ENCODE assay signal across 1 cellular context in the genomic region with DNA sequence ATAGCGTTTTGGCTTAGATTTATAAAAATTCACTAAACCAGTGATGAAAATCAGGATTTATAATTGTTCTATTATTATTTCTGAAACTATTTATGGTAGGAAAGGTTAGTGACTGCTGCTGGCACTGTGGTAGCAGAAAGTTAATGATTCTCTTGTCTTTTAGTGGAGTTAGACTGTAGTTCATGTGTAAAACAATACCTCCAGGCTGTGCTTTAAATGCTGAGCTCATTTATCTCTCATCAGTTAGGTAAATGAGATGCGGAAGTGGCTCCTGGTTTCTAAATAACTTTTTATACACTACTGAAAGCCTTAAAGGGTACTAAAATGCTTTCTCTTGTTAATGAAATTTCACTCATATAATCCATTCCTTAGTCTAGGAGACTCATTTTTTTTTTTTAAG.
TF ChIP-seq lines count a peak whose summit lies in the region.

No MANE protein-coding gene starts in this region.

TF ChIP-seq in GM12878, 131 proteins besides CTCF, POLR2A, EP300 and RAD21 (continued from another document):
- TF ChIP-seq, protein P1, sequence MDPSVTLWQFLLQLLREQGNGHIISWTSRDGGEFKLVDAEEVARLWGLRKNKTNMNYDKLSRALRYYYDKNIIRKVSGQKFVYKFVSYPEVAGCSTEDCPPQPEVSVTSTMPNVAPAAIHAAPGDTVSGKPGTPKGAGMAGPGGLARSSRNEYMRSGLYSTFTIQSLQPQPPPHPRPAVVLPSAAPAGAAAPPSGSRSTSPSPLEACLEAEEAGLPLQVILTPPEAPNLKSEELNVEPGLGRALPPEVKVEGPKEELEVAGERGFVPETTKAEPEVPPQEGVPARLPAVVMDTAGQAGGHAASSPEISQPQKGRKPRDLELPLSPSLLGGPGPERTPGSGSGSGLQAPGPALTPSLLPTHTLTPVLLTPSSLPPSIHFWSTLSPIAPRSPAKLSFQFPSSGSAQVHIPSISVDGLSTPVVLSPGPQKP (IDR thresholded peaks at IDR 0.05; ENCODE audit: low read depth, low read length) = no peak
- TF ChIP-seq MXI1 (IDR thresholded peaks at IDR 0.05; ENCODE audit: low read depth, low read length) (no peak), BCL11A (IDR thresholded peaks at IDR 0.05; ENCODE audit: low read depth, low read length) (no peak), CBFB (IDR thresholded peaks at IDR 0.05; ENCODE audit: low read depth) (no peak), CREM (IDR thresholded peaks at IDR 0.05; ENCODE audit: low read depth) (no peak), NFXL1 (IDR thresholded peaks at IDR 0.05; ENCODE audit: borderline replicate concordance) (no peak), NBN (IDR thresholded peaks at IDR 0.05) (no peak), MTA3 (IDR thresholded peaks at IDR 0.05; ENCODE audit: borderline replicate concordance, low read length) (no peak)
- TF ChIP-seq, protein P2, sequence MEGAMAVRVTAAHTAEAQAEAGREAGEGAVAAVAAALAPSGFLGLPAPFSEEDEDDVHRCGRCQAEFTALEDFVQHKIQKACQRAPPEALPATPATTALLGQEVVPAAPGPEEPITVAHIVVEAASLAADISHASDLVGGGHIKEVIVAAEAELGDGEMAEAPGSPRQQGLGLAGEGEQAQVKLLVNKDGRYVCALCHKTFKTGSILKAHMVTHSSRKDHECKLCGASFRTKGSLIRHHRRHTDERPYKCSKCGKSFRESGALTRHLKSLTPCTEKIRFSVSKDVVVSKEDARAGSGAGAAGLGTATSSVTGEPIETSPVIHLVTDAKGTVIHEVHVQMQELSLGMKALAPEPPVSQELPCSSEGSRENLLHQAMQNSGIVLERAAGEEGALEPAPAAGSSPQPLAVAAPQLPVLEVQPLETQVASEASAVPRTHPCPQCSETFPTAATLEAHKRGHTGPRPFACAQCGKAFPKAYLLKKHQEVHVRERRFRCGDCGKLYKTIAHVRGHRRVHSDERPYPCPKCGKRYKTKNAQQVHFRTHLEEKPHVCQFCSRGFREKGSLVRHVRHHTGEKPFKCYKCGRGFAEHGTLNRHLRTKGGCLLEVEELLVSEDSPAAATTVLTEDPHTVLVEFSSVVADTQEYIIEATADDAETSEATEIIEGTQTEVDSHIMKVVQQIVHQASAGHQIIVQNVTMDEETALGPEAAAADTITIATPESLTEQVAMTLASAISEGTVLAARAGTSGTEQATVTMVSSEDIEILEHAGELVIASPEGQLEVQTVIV (IDR thresholded peaks at IDR 0.05; ENCODE audit: borderline replicate concordance, partially characterized antibody) = no peak
- TF ChIP-seq, protein P3, sequence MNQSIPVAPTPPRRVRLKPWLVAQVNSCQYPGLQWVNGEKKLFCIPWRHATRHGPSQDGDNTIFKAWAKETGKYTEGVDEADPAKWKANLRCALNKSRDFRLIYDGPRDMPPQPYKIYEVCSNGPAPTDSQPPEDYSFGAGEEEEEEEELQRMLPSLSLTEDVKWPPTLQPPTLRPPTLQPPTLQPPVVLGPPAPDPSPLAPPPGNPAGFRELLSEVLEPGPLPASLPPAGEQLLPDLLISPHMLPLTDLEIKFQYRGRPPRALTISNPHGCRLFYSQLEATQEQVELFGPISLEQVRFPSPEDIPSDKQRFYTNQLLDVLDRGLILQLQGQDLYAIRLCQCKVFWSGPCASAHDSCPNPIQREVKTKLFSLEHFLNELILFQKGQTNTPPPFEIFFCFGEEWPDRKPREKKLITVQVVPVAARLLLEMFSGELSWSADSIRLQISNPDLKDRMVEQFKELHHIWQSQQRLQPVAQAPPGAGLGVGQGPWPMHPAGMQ (IDR thresholded peaks at IDR 0.05; ENCODE audit: borderline replicate concordance) = no peak
- TF ChIP-seq, protein P4, sequence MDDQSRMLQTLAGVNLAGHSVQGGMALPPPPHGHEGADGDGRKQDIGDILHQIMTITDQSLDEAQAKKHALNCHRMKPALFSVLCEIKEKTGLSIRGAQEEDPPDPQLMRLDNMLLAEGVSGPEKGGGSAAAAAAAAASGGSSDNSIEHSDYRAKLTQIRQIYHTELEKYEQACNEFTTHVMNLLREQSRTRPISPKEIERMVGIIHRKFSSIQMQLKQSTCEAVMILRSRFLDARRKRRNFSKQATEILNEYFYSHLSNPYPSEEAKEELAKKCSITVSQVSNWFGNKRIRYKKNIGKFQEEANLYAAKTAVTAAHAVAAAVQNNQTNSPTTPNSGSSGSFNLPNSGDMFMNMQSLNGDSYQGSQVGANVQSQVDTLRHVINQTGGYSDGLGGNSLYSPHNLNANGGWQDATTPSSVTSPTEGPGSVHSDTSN (IDR thresholded peaks at IDR 0.05; ENCODE audit: insufficient replicate concordance, low read depth, low read length) = no peak
TF ChIP-seq in GM12878: peak in this region for 0.
